18 cellular contexts compared by ENCODE assay signal in the genomic region with DNA sequence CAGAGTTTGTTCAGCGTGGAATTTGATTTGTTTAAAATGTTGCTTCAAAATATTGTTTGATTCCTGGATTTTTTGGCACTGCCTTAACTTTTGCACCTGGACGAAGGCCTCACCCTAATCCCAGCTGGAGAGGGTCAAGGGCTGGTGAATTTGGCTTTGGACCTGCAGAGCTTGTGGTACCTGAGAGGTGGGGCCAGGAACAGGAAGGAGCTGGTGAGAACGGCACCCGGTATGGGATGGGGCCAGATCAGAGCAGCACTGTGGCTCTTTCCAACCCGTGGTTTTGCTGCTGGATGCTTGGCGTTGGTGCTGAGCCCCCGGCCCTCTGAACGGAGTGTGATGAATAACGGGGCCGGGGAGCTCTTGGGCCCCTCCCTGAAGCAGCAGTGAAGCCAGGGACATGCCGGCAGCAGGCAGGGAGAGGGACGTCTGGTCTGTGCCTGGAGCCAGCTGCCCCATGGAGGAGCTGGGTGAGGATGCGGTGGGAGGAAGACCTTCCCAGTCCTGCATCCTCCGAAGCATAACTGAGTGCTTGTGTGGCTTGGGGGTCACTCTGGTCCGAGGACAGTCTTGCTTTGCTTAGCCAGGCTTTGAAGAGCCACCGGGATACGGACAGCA.
DNase-seq lines count a peak whose midpoint lies in the region; ATAC-seq and TF ChIP-seq lines count a peak whose summit lies in the region.
"Had no signal": no experiment of that assay in that cellular context is flagged by ENCODE, and none has a peak within 500 bp of the region (broad histone marks: within the 10 kb centered on the region; RNA-seq: fewer than 3 reads in every experiment).

No MANE protein-coding gene starts in this region.

- H3F3A ChIP-seq in GM23338 (replicated peaks; ENCODE audit: low read depth) = 0 out of 2 replicates have a peak, but pooled peaks cover 7% of the 10 kb centered on the region

- peaks cover 60% of the 10 kb centered on the region for H3K79me2 ChIP-seq in GM23338 (replicated peaks; ENCODE audit: insufficient read depth)

- no peaks in the 10 kb centered on the region for H3K9me3 ChIP-seq in suprapubic skin
- no peaks in the 10 kb centered on the region for H3K9me3 ChIP-seq in aorta (ENCODE audit: control insufficient read depth, low read length)
- H3K9me3 ChIP-seq: testis had no signal

- no peaks in the 10 kb centered on the region for H3K9me2 ChIP-seq in GM23338 (ENCODE audit: insufficient read depth)

- H3K27ac ChIP-seq in suprapubic skin = peak overlapping the region; percentile 43
- no peak overlapping the region for H3K27ac ChIP-seq in GM23338 (ENCODE audit: low read depth)
- H3K27ac ChIP-seq in aorta (ENCODE audit: low read depth in 1 of 2, low read length in 2 of 2) = no peak overlapping the region
- H3K27ac ChIP-seq: parathyroid adenoma, testis had no signal

- H3K27ac Mint-ChIP-seq in activated naive CD8-positive, alpha-beta T cell treated with anti-CD3 and anti-CD28 coated beads, Interleukin-2, amount 10 ng/mL, durations not matched to agents 7 days and 5 days = peak overlapping the region; percentile 48
- H3K27ac Mint-ChIP-seq in activated naive CD8-positive, alpha-beta T cell treated with anti-CD3 and anti-CD28 coated beads for 36 hours = no peak overlapping the region
- peak overlapping the region; percentile 38 for H3K27ac Mint-ChIP-seq in glutamatergic neuron (ENCODE audit: unreplicated experiment)
- H3K27ac Mint-ChIP-seq in GM23338 = no peak overlapping the region
- H3K27ac Mint-ChIP-seq: endodermal cell had no signal

- WGBS in suprapubic skin = 48% methylated on average over 12 of the region's 17 CpGs
- 68 to 82% methylated on average over 17 of the region's 17 CpGs for WGBS in aorta, 2 donors

- TF ChIP-seq EP300 in suprapubic skin (IDR thresholded peaks at IDR 0.05) = no peak

- no peak overlapping the region for H3K4me2 ChIP-seq in GM23338

- H3K36me3 ChIP-seq in suprapubic skin (no peaks in the 10 kb centered on the region), GM23338 (ENCODE audit: insufficient read depth) (no peaks in the 10 kb centered on the region), aorta (ENCODE audit: control insufficient read depth in 1 of 2, insufficient read depth in 2 of 2, low read length in 1 of 2) (no peaks in the 10 kb centered on the region)

- H3K4me3 Mint-ChIP-seq in activated naive CD8-positive, alpha-beta T cell treated with anti-CD3 and anti-CD28 coated beads, Interleukin-2, amount 10 ng/mL, durations not matched to agents 7 days and 5 days = no peak overlapping the region
- H3K4me3 Mint-ChIP-seq in activated naive CD8-positive, alpha-beta T cell treated with anti-CD3 and anti-CD28 coated beads for 36 hours = no peak overlapping the region
- no peak overlapping the region for H3K4me3 Mint-ChIP-seq in glutamatergic neuron (ENCODE audit: unreplicated experiment)
- H3K4me3 Mint-ChIP-seq in GM23338 = no peak overlapping the region
- H3K4me3 Mint-ChIP-seq: endodermal cell had no signal

- no peak for ATAC-seq in activated naive CD8-positive, alpha-beta T cell treated with anti-CD3 and anti-CD28 coated beads, Interleukin-2, amount 10 ng/mL, durations not matched to agents 7 days and 5 days (ENCODE audit: low read depth)
- ATAC-seq in GM23338 = no peak
- no peak for ATAC-seq in aorta (ENCODE audit: low FRiP score)
- no peak for ATAC-seq in GM18868 (IDR thresholded peaks at IDR 0.05; ENCODE audit: unreplicated experiment)
- ATAC-seq: left ventricle myocardium superior had no signal

- POLR2A ChIA-PET in activated naive CD8-positive, alpha-beta T cell treated with anti-CD3 and anti-CD28 coated beads, Interleukin-2, amount 10 ng/mL, durations not matched to agents 7 days and 5 days (lab: Charles Lee) = interaction anchor here (0.6 to 1.6 kb wide), 4 partner anchors 11 to 132 kb away, joined by 3 to 5 read pairs (median 3); no protein-coding TSS in a partner anchor

- peaks cover 72% of the 10 kb centered on the region for H3K4me1 ChIP-seq in suprapubic skin
- H3K4me1 ChIP-seq in GM23338 (ENCODE audit: insufficient read depth) = peaks cover 27% of the 10 kb centered on the region
- no peaks in the 10 kb centered on the region for H3K4me1 ChIP-seq in aorta (ENCODE audit: control insufficient read depth in 1 of 2, insufficient read depth in 2 of 2, low read length in 2 of 2)

- TF ChIP-seq POLR2A in suprapubic skin (IDR thresholded peaks at IDR 0.05) = no peak

- H3K4me3 ChIP-seq in suprapubic skin (no peak overlapping the region), GM23338 (no peak overlapping the region), aorta (ENCODE audit: low read length in 2 of 2) (no peak overlapping the region)
- H3K4me3 ChIP-seq: skin epidermis, testis had no signal

- H3K9me3 Mint-ChIP-seq in activated naive CD8-positive, alpha-beta T cell treated with anti-CD3 and anti-CD28 coated beads, Interleukin-2, amount 10 ng/mL, durations not matched to agents 7 days and 5 days = no peaks in the 10 kb centered on the region
- no peaks in the 10 kb centered on the region for H3K9me3 Mint-ChIP-seq in activated naive CD8-positive, alpha-beta T cell treated with anti-CD3 and anti-CD28 coated beads for 36 hours
- H3K9me3 Mint-ChIP-seq in glutamatergic neuron (ENCODE audit: unreplicated experiment) (peaks cover 14% of the 10 kb centered on the region), GM23338 (no peaks in the 10 kb centered on the region)
- H3K9me3 Mint-ChIP-seq: endodermal cell had no signal

- peaks cover 39% of the 10 kb centered on the region for H3K4me1 Mint-ChIP-seq in activated naive CD8-positive, alpha-beta T cell treated with anti-CD3 and anti-CD28 coated beads, Interleukin-2, amount 10 ng/mL, durations not matched to agents 7 days and 5 days
- H3K4me1 Mint-ChIP-seq in activated naive CD8-positive, alpha-beta T cell treated with anti-CD3 and anti-CD28 coated beads for 36 hours = peaks cover 42% of the 10 kb centered on the region
- H3K4me1 Mint-ChIP-seq in glutamatergic neuron (ENCODE audit: low read depth, unreplicated experiment) (peaks cover 30% of the 10 kb centered on the region), GM23338 (peaks cover 30% of the 10 kb centered on the region)

- TF ChIP-seq CTCF in glutamatergic neuron (IDR thresholded peaks at IDR 0.05; ENCODE audit: partially characterized antibody, unreplicated experiment) (no peak), suprapubic skin (IDR thresholded peaks at IDR 0.05) (no peak), GM23338 (conservative IDR thresholded peaks at IDR 0.05; ENCODE audit: low read depth in 2 of 2) (no peak)

- no peak for DNase-seq in activated naive CD8-positive, alpha-beta T cell treated with anti-CD3 and anti-CD28 coated beads, Interleukin-2, amount 10 ng/mL, durations not matched to agents 7 days and 5 days
- DNase-seq in activated naive CD8-positive, alpha-beta T cell treated with anti-CD3 and anti-CD28 coated beads for 36 hours = no peak
- DNase-seq in NCI-H524 treated with DMSO at 0.1 percent for 48 hours (lab: John Stamatoyannopoulos, UW) = peak; percentile 58
- DNase-seq in glutamatergic neuron = peak; percentile 52
- DNase-seq in suprapubic skin (ENCODE audit: low spot score in 2 of 2) = no peak
- no peak for DNase-seq in GM23338 (ENCODE audit: low spot score)
- no peak for DNase-seq in aorta
- DNase-seq: activated CD4-positive, alpha-beta T cell treated with anti-CD3 and anti-CD28 coated beads for 1 hour; endodermal cell; foreskin fibroblast; left ventricle myocardium superior; NCI-H2029; SIG-M5; stimulated activated CD4-positive, alpha-beta T cell treated with anti-CD3 and anti-CD28 coated beads, Interleukin-4, amount 100 ng/mL, for 24 hours; testis had no signal

- no peaks in the 10 kb centered on the region for H3K27me3 ChIP-seq in suprapubic skin
- H3K27me3 ChIP-seq in GM23338 (ENCODE audit: insufficient read depth) = no peaks in the 10 kb centered on the region
- no peaks in the 10 kb centered on the region for H3K27me3 ChIP-seq in aorta (ENCODE audit: control insufficient read depth in 1 of 2, insufficient read depth in 2 of 2, low read length in 1 of 2)
- H3K27me3 ChIP-seq: testis had no signal

- peaks cover 20% of the 10 kb centered on the region for H3K36me3 Mint-ChIP-seq in activated naive CD8-positive, alpha-beta T cell treated with anti-CD3 and anti-CD28 coated beads, Interleukin-2, amount 10 ng/mL, durations not matched to agents 7 days and 5 days
- H3K36me3 Mint-ChIP-seq in activated naive CD8-positive, alpha-beta T cell treated with anti-CD3 and anti-CD28 coated beads for 36 hours = peaks cover 17% of the 10 kb centered on the region
- no peaks in the 10 kb centered on the region for H3K36me3 Mint-ChIP-seq in glutamatergic neuron (ENCODE audit: unreplicated experiment)
- no peaks in the 10 kb centered on the region; the same call in 2 of the 3 replicates for H3K36me3 Mint-ChIP-seq in GM23338 (ENCODE audit: low read depth)

- intact Hi-C loops in aorta (cut with DNase I) = no loop called here

- no peaks in the 10 kb centered on the region for H3K27me3 Mint-ChIP-seq in activated naive CD8-positive, alpha-beta T cell treated with anti-CD3 and anti-CD28 coated beads, Interleukin-2, amount 10 ng/mL, durations not matched to agents 7 days and 5 days
- H3K27me3 Mint-ChIP-seq in activated naive CD8-positive, alpha-beta T cell treated with anti-CD3 and anti-CD28 coated beads for 36 hours = no peaks in the 10 kb centered on the region
- H3K27me3 Mint-ChIP-seq in glutamatergic neuron (ENCODE audit: unreplicated experiment) (peaks cover 8% of the 10 kb centered on the region), GM23338 (ENCODE audit: insufficient read depth, low read depth, poor library complexity) (peaks cover 21% of the 10 kb centered on the region)

- peaks cover 5% of the 10 kb centered on the region; the same call in 1 of the 2 replicates for H4K20me1 ChIP-seq in GM23338 (replicated peaks; ENCODE audit: insufficient read depth)

- no peak overlapping the region for H2AFZ ChIP-seq in GM23338
- H2AFZ ChIP-seq: parathyroid adenoma had no signal

TF ChIP-seq in GM23338, 12 proteins besides CTCF, POLR2A, EP300 and RAD21 (continues in another document):
- TF ChIP-seq JUNB (IDR thresholded peaks at IDR 0.05; ENCODE audit: unreplicated experiment) = no peak

Comparison
In these comparisons a context has a peak if more than half of its experiments do, and no peak if none do; other contexts are left out.
1. H3K27ac Mint-ChIP-seq: peak in activated naive CD8-positive, alpha-beta T cell treated with anti-CD3 and anti-CD28 coated beads, Interleukin-2, amount 10 ng/mL, durations not matched to agents 7 days and 5 days (single experiment) and glutamatergic neuron (single experiment); none in activated naive CD8-positive, alpha-beta T cell treated with anti-CD3 and anti-CD28 coated beads for 36 hours (single experiment) and GM23338 (single experiment).
2. DNase-seq: peak in NCI-H524 treated with DMSO at 0.1 percent for 48 hours (single experiment) and glutamatergic neuron (single experiment); none in activated naive CD8-positive, alpha-beta T cell treated with anti-CD3 and anti-CD28 coated beads, Interleukin-2, amount 10 ng/mL, durations not matched to agents 7 days and 5 days (single experiment), activated naive CD8-positive, alpha-beta T cell treated with anti-CD3 and anti-CD28 coated beads for 36 hours (single experiment), suprapubic skin (0 of 2), GM23338 (single experiment) and aorta (0 of 2).